In genomic region chr12:108712925-108713203, GRCh38 we compare ENCODE assay signal across 2 cellular contexts.
TF ChIP-seq lines count a peak whose summit lies in the region.

No MANE protein-coding gene starts in this region.

TF ChIP-seq in A549, 52 proteins besides CTCF, POLR2A, EP300 and RAD21:
- TF ChIP-seq NFE2L2 (conservative IDR thresholded peaks at IDR 0.05; ENCODE audit: low read length) (no peak), CEBPB (IDR thresholded peaks at IDR 0.05) (no peak), HOXB13 (CRISPR knock-in tag; IDR thresholded peaks at IDR 0.05; ENCODE audit: low read depth) (no peak), ESRRA (IDR thresholded peaks at IDR 0.05; ENCODE audit: borderline replicate concordance, low read length) (no peak), NR3C1 (IDR thresholded peaks at IDR 0.05) (no peak), USF2 (IDR thresholded peaks at IDR 0.05) (no peak), RCOR1 (IDR thresholded peaks at IDR 0.05; ENCODE audit: low read depth, low read length) (no peak), TP53 (CRISPR knock-in tag; IDR thresholded peaks at IDR 0.05) (no peak), ATOH8 (CRISPR knock-in tag; IDR thresholded peaks at IDR 0.05; ENCODE audit: low read depth) (no peak), CBX2 (IDR thresholded peaks at IDR 0.05; ENCODE audit: borderline replicate concordance, low read depth) (no peak), GATA3 (IDR thresholded peaks at IDR 0.05; ENCODE audit: borderline replicate concordance) (no peak), TFCP2L1 (CRISPR knock-in tag; IDR thresholded peaks at IDR 0.05) (no peak), HMGXB4 (CRISPR knock-in tag; IDR thresholded peaks at IDR 0.05; ENCODE audit: borderline replicate concordance) (no peak), MYC (IDR thresholded peaks at IDR 0.05; ENCODE audit: borderline replicate concordance, low read length) (no peak)

TF ChIP-seq in GM12878, 131 proteins besides CTCF, POLR2A, EP300 and RAD21:
- TF ChIP-seq NBN (IDR thresholded peaks at IDR 0.05) (no peak), ZNF622 (IDR thresholded peaks at IDR 0.05) (no peak), RFX5 (IDR thresholded peaks at IDR 0.05; ENCODE audit: low read depth, low read length) (no peak), POU2F2 (IDR thresholded peaks at IDR 0.05; ENCODE audit: borderline replicate concordance, low read depth, low read length) (no peak), CHD1 (IDR thresholded peaks at IDR 0.05; ENCODE audit: low read depth, low read length) (no peak), SIX5 (IDR thresholded peaks at IDR 0.05; ENCODE audit: low read depth, low read length, severe bottlenecking) (no peak), BACH1 (IDR thresholded peaks at IDR 0.05; ENCODE audit: borderline replicate concordance) (no peak), PAX8 (IDR thresholded peaks at IDR 0.05) (no peak), BCL11A (IDR thresholded peaks at IDR 0.05; ENCODE audit: low read depth, low read length) (no peak), ZNF274 (IDR thresholded peaks at IDR 0.05; ENCODE audit: insufficient read depth, insufficient read length) (no peak), CREB1 (IDR thresholded peaks at IDR 0.05; ENCODE audit: low read depth) (no peak), NFYA (IDR thresholded peaks at IDR 0.05; ENCODE audit: borderline replicate concordance, low read depth, low read length) (no peak), IKZF1 (conservative IDR thresholded peaks at IDR 0.05) (no peak), GABPA (IDR thresholded peaks at IDR 0.05; ENCODE audit: low read depth) (no peak), ZNF592 (IDR thresholded peaks at IDR 0.05) (no peak), SUPT20H (IDR thresholded peaks at IDR 0.05; ENCODE audit: borderline replicate concordance, control insufficient read depth, low read depth, low read length) (no peak), ETV6 (conservative IDR thresholded peaks at IDR 0.05 in 1 of 2, IDR thresholded peaks at IDR 0.05 in 1 of 2; ENCODE audit: borderline replicate concordance in 1 of 2, low read depth in 1 of 2) (no peak)
